In the genomic region with DNA sequence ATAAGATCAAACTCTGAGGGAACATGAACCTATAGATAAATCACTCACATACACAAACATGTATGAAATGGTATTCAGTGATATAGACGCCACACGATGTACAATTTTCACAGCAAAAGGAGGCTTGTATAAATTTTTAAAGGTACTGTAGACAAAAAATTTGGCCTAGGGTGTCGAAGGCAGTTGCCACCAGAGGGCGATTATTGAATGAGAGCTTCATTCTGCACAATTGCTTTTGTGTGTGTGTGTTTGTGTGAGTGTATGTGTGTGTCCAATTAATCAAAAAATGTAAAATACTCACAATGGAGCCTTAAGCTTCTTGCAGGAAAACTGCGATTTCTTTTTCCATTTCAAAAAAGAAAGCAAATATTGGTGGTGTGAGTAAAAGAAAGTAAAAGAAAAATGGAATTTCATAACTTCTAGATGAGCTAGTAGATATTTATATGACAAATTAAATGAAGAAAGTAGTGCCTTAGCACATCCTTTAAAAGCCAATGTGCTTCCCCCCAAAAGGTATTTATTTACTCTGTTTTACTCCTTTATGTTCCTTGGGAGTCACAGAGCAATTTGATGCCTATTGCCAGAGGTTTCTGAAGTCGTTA, we compare ENCODE assay signal across 8 cellular contexts.
A peak's percentile ranks its signal among the peaks of the same experiment; 100 is the strongest.
DNase-seq lines count a peak whose midpoint lies in the region; ATAC-seq and TF ChIP-seq lines count a peak whose summit lies in the region.

No MANE protein-coding gene starts in this region.

- H3K27ac Mint-ChIP-seq in T-cell, result no peak overlapping the region

- DNase-seq in COR-L47 (lab: John Stamatoyannopoulos, UW) (peak; percentile 50), HK-2 (ENCODE audit: unreplicated experiment) (peak; percentile 7), RWPE1 (ENCODE audit: low spot score) (peak; percentile 12), iris pigment epithelial cell (ENCODE audit: low read depth) (peak; percentile 9), GOT3 (lab: John Stamatoyannopoulos, UW) (no peak), T-cell (no peak)

- CTCF ChIA-PET in RWPE1 (lab: Yijun Ruan, JAX), result interaction anchor here (0.6 to 1.0 kb wide), 11 partner anchors 14 to 1213 kb away, joined by 3 to 5 read pairs (median 3); no protein-coding TSS in a partner anchor
- CTCF ChIA-PET in T-cell (lab: Charles Lee), result interaction anchor here (0.6 to 1.2 kb wide), 3 partner anchors 343 to 1541 kb away, joined by 3 to 5 read pairs (median 3); no protein-coding TSS in a partner anchor

- peak; percentile 32; the same call in 1 of the 2 replicates for TF ChIP-seq CTCF in RWPE1 (conservative IDR thresholded peaks at IDR 0.05; ENCODE audit: low read depth)

- no peaks in the 10 kb centered on the region for H3K4me1 Mint-ChIP-seq in T-cell

- ATAC-seq in HG02763 (IDR thresholded peaks at IDR 0.05; ENCODE audit: unreplicated experiment), result no peak
- ATAC-seq in GM19328 (IDR thresholded peaks at IDR 0.05; ENCODE audit: unreplicated experiment), result no peak
- no peak for ATAC-seq in T-cell (replicated peaks in 1 of 4)

- no peaks in the 10 kb centered on the region for H3K36me3 Mint-ChIP-seq in T-cell

- H3K27me3 Mint-ChIP-seq in T-cell, result no peaks in the 10 kb centered on the region

- POLR2A ChIA-PET in RWPE1 (lab: Yijun Ruan, JAX; ENCODE audit: low non-redundant PET) (no interaction called here), T-cell (lab: Charles Lee) (interaction anchor here in 1 of 2 donors (0.6 kb wide), 1 partner anchor 365 kb away, joined by 4 read pairs; no protein-coding TSS in a partner anchor)

- H3K9me3 Mint-ChIP-seq in T-cell, result no peaks in the 10 kb centered on the region

- H3K27ac ChIP-seq in RWPE1, result no peak overlapping the region

- H3K4me3 Mint-ChIP-seq in T-cell, result no peak overlapping the region

Comparison
In these comparisons a context has a peak if more than half of its experiments do, and no peak if none do; other contexts are left out.
1. DNase-seq: peak in COR-L47 (single experiment), HK-2 (single experiment), RWPE1 (single experiment) and iris pigment epithelial cell (single experiment); none in GOT3 (single experiment) and T-cell (0 of 34).